ENCODE assay signal across 26 cellular contexts in genomic region chr15:31776039-31776438, GRCh38.
"Had no signal": no experiment of that assay in that cellular context is flagged by ENCODE, and none has a peak within 500 bp of the region (broad histone marks: within the 10 kb centered on the region; RNA-seq: fewer than 3 reads in every experiment).

No MANE protein-coding gene starts in this region.

- H3K27ac ChIP-seq: ascending aorta, body of pancreas, SJCRH30 had no signal

- H3K4me1 Mint-ChIP-seq: activated naive CD8-positive, alpha-beta T cell treated with anti-CD3 and anti-CD28 coated beads, Interleukin-2, amount 10 ng/mL, durations not matched to agents 7 days and 5 days had no signal

- H3K9me3 ChIP-seq: body of pancreas, SJCRH30, SK-N-SH had no signal

- H3K9ac ChIP-seq: SK-N-SH had no signal

- H3K36me3 Mint-ChIP-seq: activated naive CD8-positive, alpha-beta T cell treated with anti-CD3 and anti-CD28 coated beads, Interleukin-2, amount 10 ng/mL, durations not matched to agents 7 days and 5 days had no signal

- H3K27me3 ChIP-seq: ascending aorta, body of pancreas, SJCRH30 had no signal

- ATAC-seq: activated CD4-positive, CD25-positive, alpha-beta regulatory T cell treated with anti-CD3 and anti-CD28 coated beads, Interleukin-2, amount 50 U/mL, for 24 hours; activated CD8-positive, alpha-beta T cell treated with anti-CD3 and anti-CD28 coated beads, Interleukin-2, amount 10 ng/mL, durations not matched to agents 7 days and 5 days; body of pancreas; Panc1 had no signal

- H3K36me3 ChIP-seq: ascending aorta, SJCRH30 had no signal

- DNase-seq: activated CD4-positive, alpha-beta T cell treated with anti-CD3 and anti-CD28 coated beads for 4 hours; activated CD8-positive, alpha-beta memory T cell treated with anti-CD3 and anti-CD28 coated beads, Interleukin-2, amount 50 U/mL, for 48 hours; activated CD8-positive, alpha-beta T cell treated with anti-CD3 and anti-CD28 coated beads, Interleukin-2, amount 10 ng/mL, durations not matched to agents 7 days and 5 days; activated naive CD4-positive, alpha-beta T cell treated with anti-CD3 and anti-CD28 coated beads, Interleukin-2, amount 50 U/mL, for 16 hours; activated naive CD8-positive, alpha-beta T cell treated with anti-CD3 and anti-CD28 coated beads, Interleukin-2, amount 10 ng/mL, durations not matched to agents 7 days and 5 days; activated T-cell treated with anti-CD3 and anti-CD28 coated beads, Interleukin-2, amount 50 U/mL, for 1 hour; body of pancreas; Kasumi-1; KBM-7; NCI-H1105 treated with DMSO at 0.1 percent for 48 hours; NCI-H1436 treated with DMSO at 0.1 percent for 48 hours; NCI-H187; NCI-H2081; NCI-H510A treated with DMSO at 0.1 percent for 48 hours; NCI-H69; NK-92 treated with Interleukin-12 subunit alpha and Interleukin-12 subunit beta, amount 100 ng/mL, for 24 hours; OCI-M1; Right ventricle myocardium superior; RPMI8226; SJCRH30; SK-N-SH; SW 1271 had no signal

- H3K4me3 ChIP-seq: ascending aorta, body of pancreas, SJCRH30 had no signal

- H3K4me1 ChIP-seq: ascending aorta, body of pancreas had no signal

- H3K9me3 Mint-ChIP-seq: activated naive CD8-positive, alpha-beta T cell treated with anti-CD3 and anti-CD28 coated beads, Interleukin-2, amount 10 ng/mL, durations not matched to agents 7 days and 5 days had no signal

- H3K27ac Mint-ChIP-seq: activated CD8-positive, alpha-beta T cell treated with anti-CD3 and anti-CD28 coated beads, Interleukin-2, amount 10 ng/mL, durations not matched to agents 7 days and 5 days; activated naive CD8-positive, alpha-beta T cell treated with anti-CD3 and anti-CD28 coated beads, Interleukin-2, amount 10 ng/mL, durations not matched to agents 7 days and 5 days had no signal

- FAIRE-seq: bronchial epithelial cell had no signal

- H3K4me3 Mint-ChIP-seq: activated CD8-positive, alpha-beta T cell treated with anti-CD3 and anti-CD28 coated beads, Interleukin-2, amount 10 ng/mL, durations not matched to agents 7 days and 5 days; activated naive CD8-positive, alpha-beta T cell treated with anti-CD3 and anti-CD28 coated beads, Interleukin-2, amount 10 ng/mL, durations not matched to agents 7 days and 5 days had no signal
